ENCODE assay signal across 16 cellular contexts in genomic region chr11:109735139-109735538, GRCh38.
"Had no signal": no experiment of that assay in that cellular context is flagged by ENCODE, and none has a peak within 500 bp of the region (broad histone marks: within the 10 kb centered on the region; RNA-seq: fewer than 3 reads in every experiment).

No MANE protein-coding gene starts in this region.

- H3K27me3 Mint-ChIP-seq: progenitor cell of endocrine pancreas had no signal

- H3K27ac Mint-ChIP-seq: activated CD4-positive, alpha-beta T cell treated with anti-CD3 and anti-CD28 coated beads, Interleukin-2, amount 10 ng/mL, durations not matched to agents 7 days and 5 days; activated naive CD4-positive, alpha-beta T cell treated with anti-CD3 and anti-CD28 coated beads, Interleukin-2, amount 50 U/mL, for 72 hours; activated T-cell treated with anti-CD3 and anti-CD28 coated beads, Interleukin-2, amount 50 U/mL, for 72 hours; natural killer cell; progenitor cell of endocrine pancreas had no signal

- H3K4me3 Mint-ChIP-seq: activated CD4-positive, alpha-beta T cell treated with anti-CD3 and anti-CD28 coated beads, Interleukin-2, amount 10 ng/mL, durations not matched to agents 7 days and 5 days; activated T-cell treated with anti-CD3 and anti-CD28 coated beads, Interleukin-2, amount 50 U/mL, for 72 hours; natural killer cell had no signal

- H3K36me3 Mint-ChIP-seq: activated naive CD4-positive, alpha-beta T cell treated with anti-CD3 and anti-CD28 coated beads, Interleukin-2, amount 50 U/mL, for 72 hours; natural killer cell had no signal

- H3K4me1 Mint-ChIP-seq: activated CD4-positive, alpha-beta T cell treated with anti-CD3 and anti-CD28 coated beads, Interleukin-2, amount 10 ng/mL, durations not matched to agents 7 days and 5 days; natural killer cell had no signal

- H3K9me3 Mint-ChIP-seq: activated CD4-positive, alpha-beta T cell treated with anti-CD3 and anti-CD28 coated beads, Interleukin-2, amount 10 ng/mL, durations not matched to agents 7 days and 5 days had no signal

- DNase-seq: activated CD4-positive, alpha-beta T cell treated with anti-CD3 and anti-CD28 coated beads, Interleukin-2, amount 10 ng/mL, durations not matched to agents 7 days and 5 days; activated CD4-positive, CD25-positive, alpha-beta regulatory T cell; activated CD8-positive, alpha-beta memory T cell treated with anti-CD3 and anti-CD28 coated beads, Interleukin-2, amount 50 U/mL, for 48 hours; activated gamma-delta T cell; activated T-cell treated with anti-CD3 and anti-CD28 coated beads, Interleukin-2, amount 50 U/mL, for 72 hours; amniotic stem cell; islet precursor cell; mucosa of descending colon; natural killer cell; right cardiac atrium; small intestine; stimulated activated CD4-positive, alpha-beta T cell treated with anti-CD3 and anti-CD28 coated beads, Interleukin-4, amount 100 ng/mL, for 4 hours; stimulated activated CD8-positive, alpha-beta memory T cell treated with anti-CD3 and anti-CD28 coated beads, Interleukin-4, amount 100 ng/mL, for 48 hours; stimulated activated naive CD8-positive, alpha-beta T cell treated with anti-CD3 and anti-CD28 coated beads, Interleukin-15, Interleukin-2, amounts not matched to agents 100 U/mL and 50 U/mL, for 24 hours had no signal
